In genomic region chr6:68876792-68877493, GRCh38 we compare ENCODE assay signal across 8 cellular contexts.
DNase-seq lines count a peak whose midpoint lies in the region; ATAC-seq and TF ChIP-seq lines count a peak whose summit lies in the region.

No MANE protein-coding gene starts in this region.

- H3K27me3 ChIP-seq in vagina, result no peaks in the 10 kb centered on the region

- H3K36me3 ChIP-seq in vagina, result no peaks in the 10 kb centered on the region

- TF ChIP-seq POLR2A in vagina (IDR thresholded peaks at IDR 0.05), result no peak

- H3K4me3 ChIP-seq in vagina, result no peak overlapping the region

- no peaks in the 10 kb centered on the region for H3K4me1 ChIP-seq in vagina

- no peak overlapping the region for H3K27ac ChIP-seq in vagina

- DNase-seq in NCI-H146 (lab: John Stamatoyannopoulos, UW) (peak; percentile 0), NCI-H146 treated with DMSO at 0.1 percent for 48 hours (lab: John Stamatoyannopoulos, UW; ENCODE audit: unreplicated experiment) (no peak), RPMI8226 (peak; percentile 29), iris pigment epithelial cell (ENCODE audit: low read depth) (peak; percentile 18), vagina (ENCODE audit: extremely low spot score in 2 of 2) (no peak)
- DNase-seq in stimulated activated CD4-positive, alpha-beta T cell treated with anti-CD3 and anti-CD28 coated beads, Interleukin-4, amount 100 ng/mL, for 24 hours, result no peak

- intact Hi-C loops in vagina (cut with DNase I), result no loop called here

- ATAC-seq in HG03442 (IDR thresholded peaks at IDR 0.05; ENCODE audit: unreplicated experiment), result peak; percentile 67
- ATAC-seq in HG03039 (IDR thresholded peaks at IDR 0.05; ENCODE audit: unreplicated experiment), result no peak

- no peak for TF ChIP-seq CTCF in vagina (IDR thresholded peaks at IDR 0.05)

- no peaks in the 10 kb centered on the region for H3K9me3 ChIP-seq in vagina

Comparison
In these comparisons a context has a peak if more than half of its experiments do, and no peak if none do; other contexts are left out.
1. DNase-seq: peak in NCI-H146 (single experiment), RPMI8226 (single experiment) and iris pigment epithelial cell (single experiment); none in NCI-H146 treated with DMSO at 0.1 percent for 48 hours (single experiment), vagina (0 of 2) and stimulated activated CD4-positive, alpha-beta T cell treated with anti-CD3 and anti-CD28 coated beads, Interleukin-4, amount 100 ng/mL, for 24 hours (single experiment).